Comparison of ENCODE assay signal across 8 cellular contexts in the genomic region with DNA sequence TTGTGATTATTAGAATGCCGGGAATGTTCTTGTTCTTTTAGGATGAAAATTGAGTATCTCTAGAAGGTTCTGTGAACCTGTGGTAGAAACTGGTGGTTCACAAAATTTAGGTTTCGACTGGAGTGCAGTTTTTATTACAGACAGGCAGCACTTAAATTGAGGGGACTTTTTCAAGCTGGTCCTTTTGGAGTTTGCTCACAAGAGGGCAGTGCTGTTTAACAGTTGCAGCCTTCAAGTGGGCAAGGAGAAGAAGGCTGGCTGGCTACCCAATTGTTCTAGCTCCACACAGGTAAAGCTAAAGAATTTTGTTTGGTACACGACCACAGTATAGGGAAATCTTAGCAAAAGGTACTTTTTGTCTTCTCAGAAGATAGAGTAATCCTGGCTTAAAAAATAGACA.
DNase-seq lines count a peak whose midpoint lies in the region; ATAC-seq and TF ChIP-seq lines count a peak whose summit lies in the region.

No MANE protein-coding gene starts in this region.

- H3K9me3 ChIP-seq in MG63, result peaks cover 2% of the 10 kb centered on the region; the same call in 1 of the 2 replicates

- no peak overlapping the region for H3K27ac ChIP-seq in GM23338 (ENCODE audit: low read depth)

- H3K4me3 Mint-ChIP-seq in GM23338, result no peak overlapping the region

- H3K36me3 ChIP-seq in GM23338 (ENCODE audit: insufficient read depth) (no peaks in the 10 kb centered on the region), MG63 (no peaks in the 10 kb centered on the region)

- peaks cover 2% of the 10 kb centered on the region for H3K27me3 Mint-ChIP-seq in GM23338 (ENCODE audit: insufficient read depth, low read depth, poor library complexity)

- no peaks in the 10 kb centered on the region for H3K36me3 Mint-ChIP-seq in GM23338 (ENCODE audit: low read depth)

- H3K4me3 ChIP-seq in GM23338 (no peak overlapping the region), MG63 (no peak overlapping the region)

- H3K9me3 Mint-ChIP-seq in GM23338, result no peaks in the 10 kb centered on the region

- peak; percentile 75 to 89 for TF ChIP-seq CTCF in GM23338 (conservative IDR thresholded peaks at IDR 0.05; ENCODE audit: low read depth in 2 of 2)

- H3K27me3 ChIP-seq in GM23338 (ENCODE audit: insufficient read depth) (no peaks in the 10 kb centered on the region), MG63 (no peaks in the 10 kb centered on the region)

- H4K20me1 ChIP-seq in GM23338 (replicated peaks; ENCODE audit: insufficient read depth), result no peaks in the 10 kb centered on the region

- no peaks in the 10 kb centered on the region for H3F3A ChIP-seq in GM23338 (replicated peaks; ENCODE audit: low read depth)

- no peaks in the 10 kb centered on the region for H3K4me1 ChIP-seq in GM23338 (ENCODE audit: insufficient read depth)

- H3K4me1 Mint-ChIP-seq in GM23338, result peaks cover 14% of the 10 kb centered on the region; the same call in 2 of the 3 replicates

- H3K27ac Mint-ChIP-seq in GM23338, result no peak overlapping the region

- peak; percentile 16 for DNase-seq in activated CD8-positive, alpha-beta memory T cell treated with anti-CD3 and anti-CD28 coated beads, Interleukin-2, amount 50 U/mL, for 4 hours
- no peak for DNase-seq in activated CD8-positive, alpha-beta memory T cell treated with anti-CD3 and anti-CD28 coated beads for 24 hours
- peak; percentile 86 for DNase-seq in GM23338 (ENCODE audit: low spot score)
- DNase-seq in MG63, result peak; percentile 33
- DNase-seq in SHP77 treated with DMSO at 0.1 percent for 48 hours (lab: John Stamatoyannopoulos, UW), result peak; percentile 43
- DNase-seq in cerebellum (ENCODE audit: low spot score), result peak; percentile 28
- DNase-seq in left lobe of liver (ENCODE audit: low spot score), result peak; percentile 51
- DNase-seq in superior temporal gyrus (ENCODE audit: extremely low spot score), result peak; percentile 71

- H3K9me2 ChIP-seq in GM23338 (ENCODE audit: insufficient read depth), result no peaks in the 10 kb centered on the region

- peak; percentile 93 for ATAC-seq in GM23338
- peak; percentile 90 for ATAC-seq in left lobe of liver

- H3K4me2 ChIP-seq in GM23338, result no peak overlapping the region

- H3K79me2 ChIP-seq in GM23338 (replicated peaks; ENCODE audit: insufficient read depth), result no peaks in the 10 kb centered on the region

- no peak overlapping the region for H2AFZ ChIP-seq in GM23338

TF ChIP-seq in GM23338, 12 proteins besides CTCF, POLR2A, EP300 and RAD21:
- TF ChIP-seq, protein P1, sequence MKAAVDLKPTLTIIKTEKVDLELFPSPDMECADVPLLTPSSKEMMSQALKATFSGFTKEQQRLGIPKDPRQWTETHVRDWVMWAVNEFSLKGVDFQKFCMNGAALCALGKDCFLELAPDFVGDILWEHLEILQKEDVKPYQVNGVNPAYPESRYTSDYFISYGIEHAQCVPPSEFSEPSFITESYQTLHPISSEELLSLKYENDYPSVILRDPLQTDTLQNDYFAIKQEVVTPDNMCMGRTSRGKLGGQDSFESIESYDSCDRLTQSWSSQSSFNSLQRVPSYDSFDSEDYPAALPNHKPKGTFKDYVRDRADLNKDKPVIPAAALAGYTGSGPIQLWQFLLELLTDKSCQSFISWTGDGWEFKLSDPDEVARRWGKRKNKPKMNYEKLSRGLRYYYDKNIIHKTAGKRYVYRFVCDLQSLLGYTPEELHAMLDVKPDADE (IDR thresholded peaks at IDR 0.05), result no peak
- TF ChIP-seq, protein P2, sequence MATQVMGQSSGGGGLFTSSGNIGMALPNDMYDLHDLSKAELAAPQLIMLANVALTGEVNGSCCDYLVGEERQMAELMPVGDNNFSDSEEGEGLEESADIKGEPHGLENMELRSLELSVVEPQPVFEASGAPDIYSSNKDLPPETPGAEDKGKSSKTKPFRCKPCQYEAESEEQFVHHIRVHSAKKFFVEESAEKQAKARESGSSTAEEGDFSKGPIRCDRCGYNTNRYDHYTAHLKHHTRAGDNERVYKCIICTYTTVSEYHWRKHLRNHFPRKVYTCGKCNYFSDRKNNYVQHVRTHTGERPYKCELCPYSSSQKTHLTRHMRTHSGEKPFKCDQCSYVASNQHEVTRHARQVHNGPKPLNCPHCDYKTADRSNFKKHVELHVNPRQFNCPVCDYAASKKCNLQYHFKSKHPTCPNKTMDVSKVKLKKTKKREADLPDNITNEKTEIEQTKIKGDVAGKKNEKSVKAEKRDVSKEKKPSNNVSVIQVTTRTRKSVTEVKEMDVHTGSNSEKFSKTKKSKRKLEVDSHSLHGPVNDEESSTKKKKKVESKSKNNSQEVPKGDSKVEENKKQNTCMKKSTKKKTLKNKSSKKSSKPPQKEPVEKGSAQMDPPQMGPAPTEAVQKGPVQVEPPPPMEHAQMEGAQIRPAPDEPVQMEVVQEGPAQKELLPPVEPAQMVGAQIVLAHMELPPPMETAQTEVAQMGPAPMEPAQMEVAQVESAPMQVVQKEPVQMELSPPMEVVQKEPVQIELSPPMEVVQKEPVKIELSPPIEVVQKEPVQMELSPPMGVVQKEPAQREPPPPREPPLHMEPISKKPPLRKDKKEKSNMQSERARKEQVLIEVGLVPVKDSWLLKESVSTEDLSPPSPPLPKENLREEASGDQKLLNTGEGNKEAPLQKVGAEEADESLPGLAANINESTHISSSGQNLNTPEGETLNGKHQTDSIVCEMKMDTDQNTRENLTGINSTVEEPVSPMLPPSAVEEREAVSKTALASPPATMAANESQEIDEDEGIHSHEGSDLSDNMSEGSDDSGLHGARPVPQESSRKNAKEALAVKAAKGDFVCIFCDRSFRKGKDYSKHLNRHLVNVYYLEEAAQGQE (IDR thresholded peaks at IDR 0.05; ENCODE audit: unreplicated experiment), result no peak
- no peak for TF ChIP-seq CREB1 (CRISPR knock-in tag; IDR thresholded peaks at IDR 0.05; ENCODE audit: low read depth)
- no peak for TF ChIP-seq NANOG (IDR thresholded peaks at IDR 0.05; ENCODE audit: borderline replicate concordance)
- no peak for TF ChIP-seq EZH2phosphoT487 (IDR thresholded peaks at IDR 0.05; ENCODE audit: unreplicated experiment)
- TF ChIP-seq STAT1 (IDR thresholded peaks at IDR 0.05; ENCODE audit: unreplicated experiment), result no peak
- TF ChIP-seq ZNF114 (CRISPR knock-in tag; IDR thresholded peaks at IDR 0.05), result no peak
